ENCODE assay signal across 14 cellular contexts in genomic region chr7:28556036-28556435, GRCh38.
A peak's percentile ranks its signal among the peaks of the same experiment; 100 is the strongest.
DNase-seq lines count a peak whose midpoint lies in the region; ATAC-seq and TF ChIP-seq lines count a peak whose summit lies in the region.
"Had no signal": no experiment of that assay in that cellular context is flagged by ENCODE, and none has a peak within 500 bp of the region (broad histone marks: within the 10 kb centered on the region; RNA-seq: fewer than 3 reads in every experiment).

No MANE protein-coding gene starts in this region.

- no peak overlapping the region for H3K4me3 Mint-ChIP-seq in glutamatergic neuron (ENCODE audit: unreplicated experiment)
- H3K4me3 Mint-ChIP-seq in nephron progenitor cell, result peak overlapping the region; percentile 45
- H3K4me3 Mint-ChIP-seq: B cell; CD4-positive, alpha-beta memory T cell; H9 had no signal

- no peak for TF ChIP-seq CTCF in glutamatergic neuron (IDR thresholded peaks at IDR 0.05; ENCODE audit: partially characterized antibody, unreplicated experiment)
- no peak for TF ChIP-seq CTCF in nephron progenitor cell (IDR thresholded peaks at IDR 0.05)
- TF ChIP-seq CTCF in heart right ventricle (IDR thresholded peaks at IDR 0.05), result no peak

- H3K36me3 ChIP-seq in BLaER1, result no peaks in the 10 kb centered on the region
- H3K36me3 ChIP-seq in heart right ventricle, result no peaks in the 10 kb centered on the region

- H3K27me3 ChIP-seq in BLaER1 (no peaks in the 10 kb centered on the region), heart right ventricle (no peaks in the 10 kb centered on the region)

- H3K4me1 Mint-ChIP-seq in glutamatergic neuron (ENCODE audit: low read depth, unreplicated experiment) (peaks cover 10% of the 10 kb centered on the region), nephron progenitor cell (peaks cover 82% of the 10 kb centered on the region)
- H3K4me1 Mint-ChIP-seq: B cell; CD4-positive, alpha-beta memory T cell had no signal

- peaks cover 10% of the 10 kb centered on the region for H3K9me3 Mint-ChIP-seq in glutamatergic neuron (ENCODE audit: unreplicated experiment)
- H3K9me3 Mint-ChIP-seq in nephron progenitor cell, result no peaks in the 10 kb centered on the region
- H3K9me3 Mint-ChIP-seq: H9 had no signal

- H3K27ac ChIP-seq in BLaER1 (no peak overlapping the region), heart right ventricle (no peak overlapping the region)
- H3K27ac ChIP-seq: C4-2B, HL-60 had no signal

- peaks cover 32% of the 10 kb centered on the region; the same call in 1 of the 2 replicates for H3K4me1 ChIP-seq in BLaER1
- H3K4me1 ChIP-seq in heart right ventricle, result peaks cover 0 to 28% (median 6%) of the 10 kb centered on the region in 9 donors

- no peak overlapping the region for H3K9ac ChIP-seq in BLaER1

- intact Hi-C loops in heart right ventricle (cut with DNase I), result no loop called here

- no peak for ATAC-seq in heart right ventricle

- H3K36me3 Mint-ChIP-seq in glutamatergic neuron (ENCODE audit: unreplicated experiment) (peaks cover 8% of the 10 kb centered on the region), nephron progenitor cell (ENCODE audit: low read depth) (no peaks in the 10 kb centered on the region)
- H3K36me3 Mint-ChIP-seq: CD4-positive, alpha-beta memory T cell had no signal

- H4K20me1 ChIP-seq in BLaER1, result no peaks in the 10 kb centered on the region

- DNase-seq in NCI-H69 (lab: John Stamatoyannopoulos, UW), result peak; percentile 45
- DNase-seq in glutamatergic neuron, result no peak
- no peak for DNase-seq in nephron progenitor cell
- no peak for DNase-seq in heart right ventricle
- DNase-seq in ecto neural progenitor cell (ENCODE audit: low spot score), result no peak
- no peak for DNase-seq in T-helper 1 cell
- DNase-seq: CD4-positive, alpha-beta memory T cell; DMS79; GOT3; H9 had no signal

- H3K9me3 ChIP-seq in BLaER1 (peaks cover 8% of the 10 kb centered on the region; the same call in 1 of the 2 replicates), heart right ventricle (no peaks in the 10 kb centered on the region)

- H3K27me3 Mint-ChIP-seq in glutamatergic neuron (ENCODE audit: unreplicated experiment) (peaks cover 8% of the 10 kb centered on the region), nephron progenitor cell (ENCODE audit: low read depth, poor library complexity) (peaks cover 3% of the 10 kb centered on the region)

- H3K27ac Mint-ChIP-seq in glutamatergic neuron (ENCODE audit: unreplicated experiment) (peak overlapping the region; percentile 34), nephron progenitor cell (peak overlapping the region; percentile 38)
- H3K27ac Mint-ChIP-seq: B cell; CD4-positive, alpha-beta memory T cell; H9 had no signal

- 65 to 83% methylated on average over 8 of the region's 8 CpGs for WGBS in heart right ventricle, 2 donors

- H3K4me3 ChIP-seq in BLaER1 (no peak overlapping the region), heart right ventricle (no peak overlapping the region)

- peak overlapping the region; percentile 30; the same call in 1 of the 2 replicates for H3K4me2 ChIP-seq in BLaER1
